16 cellular contexts compared by ENCODE assay signal in genomic region chr1:232585486-232585885, GRCh38.
"Had no signal": no experiment of that assay in that cellular context is flagged by ENCODE, and none has a peak within 500 bp of the region (broad histone marks: within the 10 kb centered on the region; RNA-seq: fewer than 3 reads in every experiment).

No MANE protein-coding gene starts in this region.

- H3K36me3 ChIP-seq: cardiac muscle cell, upper lobe of left lung had no signal

- H3K9me3 ChIP-seq: upper lobe of left lung had no signal

- H3K27ac ChIP-seq: cardiac muscle cell had no signal

- DNase-seq: activated CD4-positive, alpha-beta T cell treated with anti-CD3 and anti-CD28 coated beads, Interleukin-2, amount 10 ng/mL, durations not matched to agents 24 days and 14 days; activated CD8-positive, alpha-beta T cell treated with anti-CD3 and anti-CD28 coated beads for 36 hours; activated naive CD4-positive, alpha-beta T cell; activated naive CD8-positive, alpha-beta T cell treated with anti-CD3 and anti-CD28 coated beads for 36 hours; activated T-cell treated with anti-CD3 and anti-CD28 coated beads, Interleukin-2, amount 50 U/mL, for 1 hour; amniotic stem cell; erythroblast; occipital lobe; stimulated activated CD4-positive, alpha-beta T cell treated with anti-CD3 and anti-CD28 coated beads, Interleukin-2, amount 100 ng/mL, for 24 hours; stimulated activated naive CD8-positive, alpha-beta T cell treated with anti-CD3 and anti-CD28 coated beads, Interleukin-15, Interleukin-2, amounts not matched to agents 100 U/mL and 50 U/mL, for 24 hours; T-helper 1 cell; T1000; upper lobe of left lung had no signal

- ATAC-seq: activated CD8-positive, alpha-beta T cell treated with anti-CD3 and anti-CD28 coated beads for 36 hours; activated T-helper 17 cell treated with anti-CD3 and anti-CD28 coated beads, Interleukin-2, amount 50 U/mL, for 72 hours; stimulated activated naive CD8-positive, alpha-beta T cell treated with anti-CD3 and anti-CD28 coated beads, Interleukin-15, Interleukin-2, amounts not matched to agents 100 U/mL and 50 U/mL, for 24 hours had no signal

- H3K27me3 ChIP-seq: cardiac muscle cell, upper lobe of left lung had no signal

- H3K4me3 ChIP-seq: cardiac muscle cell, lung, upper lobe of left lung had no signal
